ENCODE assay signal across 15 cellular contexts in genomic region chr11:114082415-114082748, GRCh38. TPM values are rescaled to one million over a fixed set of nuclear protein-coding genes. Genes with fewer than 3 reads are reported as not detected.
DNase-seq lines count a peak whose midpoint lies in the region; ATAC-seq and TF ChIP-seq lines count a peak whose summit lies in the region.
"Had no signal": no experiment of that assay in that cellular context is flagged by ENCODE, and none has a peak within 500 bp of the region (broad histone marks: within the 10 kb centered on the region; RNA-seq: fewer than 3 reads in every experiment).

No MANE protein-coding gene starts in this region.

- peak overlapping the region; percentile 47 to 87 for H3K27ac Mint-ChIP-seq in natural killer cell treated with Interleukin-12 subunit alpha and Interleukin-12 subunit beta and Interleukin-15 and Interleukin-18, amount 100 ng/mL, for 72 hours
- no peak overlapping the region for H3K27ac Mint-ChIP-seq in activated naive CD4-positive, alpha-beta T cell treated with anti-CD3 and anti-CD28 coated beads, Interleukin-2, amount 10 ng/mL, durations not matched to agents 7 days and 5 days

- H3K9me3 ChIP-seq in esophagus squamous epithelium (no peaks in the 10 kb centered on the region), aorta (ENCODE audit: control insufficient read depth, low read length) (no peaks in the 10 kb centered on the region)
- H3K9me3 ChIP-seq: A549 had no signal

- intact Hi-C loops in Right ventricle myocardium inferior (cut with DNase I): no loop called here
- intact Hi-C loops in cardiac septum (cut with DNase I): no loop called here
- intact Hi-C loops in esophagus squamous epithelium (cut with DNase I): no loop called here
- intact Hi-C loops in aorta (cut with DNase I): loop anchor here (5.0 kb wide), 3 partner anchors 50 to 95 kb away; no protein-coding TSS in a partner anchor

- 60 to 67% methylated on average over 4 to 6 of the region's 6 CpGs for WGBS in esophagus squamous epithelium, 2 donors
- WGBS in aorta, 2 donors: 13 to 17% methylated on average over 6 of the region's 6 CpGs

- TF ChIP-seq CTCF in esophagus squamous epithelium (IDR thresholded peaks at IDR 0.05): no peak

- H3K36me3 Mint-ChIP-seq in natural killer cell treated with Interleukin-12 subunit alpha and Interleukin-12 subunit beta and Interleukin-15 and Interleukin-18, amount 100 ng/mL, for 72 hours: no peaks in the 10 kb centered on the region
- peaks cover 2% of the 10 kb centered on the region for H3K36me3 Mint-ChIP-seq in activated naive CD4-positive, alpha-beta T cell treated with anti-CD3 and anti-CD28 coated beads, Interleukin-2, amount 10 ng/mL, durations not matched to agents 7 days and 5 days

- H3K4me3 ChIP-seq in esophagus squamous epithelium (no peak overlapping the region), aorta (ENCODE audit: low read length in 2 of 2) (no peak overlapping the region)
- H3K4me3 ChIP-seq: A549 had no signal

- DNase-seq in Right ventricle myocardium inferior (ENCODE audit: missing footprints) (no peak), cardiac septum (ENCODE audit: low spot score) (no peak), esophagus squamous epithelium (lab: John Stamatoyannopoulos, UW) (no peak), aorta (peak in 1 of 2 donors; percentile 66)
- DNase-seq in natural killer cell treated with Interleukin-12 subunit alpha and Interleukin-12 subunit beta and Interleukin-15 and Interleukin-18, amount 100 ng/mL, for 72 hours (ENCODE audit: low spot score): no peak
- no peak for DNase-seq in activated naive CD4-positive, alpha-beta T cell treated with anti-CD3 and anti-CD28 coated beads, Interleukin-2, amount 10 ng/mL, durations not matched to agents 7 days and 5 days
- DNase-seq: activated CD4-positive, alpha-beta T cell treated with anti-CD3 and anti-CD28 coated beads for 1 hour; NCI-H1436 treated with DMSO at 0.1 percent for 48 hours; NCI-H748 treated with DMSO at 0.1 percent for 48 hours; stimulated activated CD4-positive, alpha-beta T cell treated with anti-CD3 and anti-CD28 coated beads, Interleukin-4, amount 100 ng/mL, for 4 hours had no signal

- H3K27me3 Mint-ChIP-seq in natural killer cell treated with Interleukin-12 subunit alpha and Interleukin-12 subunit beta and Interleukin-15 and Interleukin-18, amount 100 ng/mL, for 72 hours: no peaks in the 10 kb centered on the region
- H3K27me3 Mint-ChIP-seq in activated naive CD4-positive, alpha-beta T cell treated with anti-CD3 and anti-CD28 coated beads, Interleukin-2, amount 10 ng/mL, durations not matched to agents 7 days and 5 days: peaks cover 69% of the 10 kb centered on the region

- peak overlapping the region; percentile 23 to 67 (median 34) for H3K27ac ChIP-seq in esophagus squamous epithelium
- H3K27ac ChIP-seq in aorta (ENCODE audit: low read depth in 1 of 2, low read length in 2 of 2): peak overlapping the region; percentile 11 to 94
- H3K27ac ChIP-seq: A549 had no signal

- peak overlapping the region; percentile 54 for H3K4me3 Mint-ChIP-seq in natural killer cell treated with Interleukin-12 subunit alpha and Interleukin-12 subunit beta and Interleukin-15 and Interleukin-18, amount 100 ng/mL, for 72 hours
- H3K4me3 Mint-ChIP-seq in activated naive CD4-positive, alpha-beta T cell treated with anti-CD3 and anti-CD28 coated beads, Interleukin-2, amount 10 ng/mL, durations not matched to agents 7 days and 5 days: no peak overlapping the region

- CTCF ChIA-PET in activated naive CD4-positive, alpha-beta T cell treated with anti-CD3 and anti-CD28 coated beads, Interleukin-2, amount 10 ng/mL, durations not matched to agents 7 days and 5 days (lab: Charles Lee): no interaction called here

- H3K4me1 ChIP-seq in esophagus squamous epithelium: peaks cover 22 to 100% (median 67%) of the 10 kb centered on the region in 3 donors
- H3K4me1 ChIP-seq in aorta (ENCODE audit: control insufficient read depth in 1 of 2, insufficient read depth in 2 of 2, low read length in 2 of 2): peaks cover 9 to 32% of the 10 kb centered on the region in 2 donors

- H3K4me1 Mint-ChIP-seq in natural killer cell treated with Interleukin-12 subunit alpha and Interleukin-12 subunit beta and Interleukin-15 and Interleukin-18, amount 100 ng/mL, for 72 hours (ENCODE audit: low read depth in 2 of 2): peaks cover 77 to 90% of the 10 kb centered on the region in 2 donors
- H3K4me1 Mint-ChIP-seq in activated naive CD4-positive, alpha-beta T cell treated with anti-CD3 and anti-CD28 coated beads, Interleukin-2, amount 10 ng/mL, durations not matched to agents 7 days and 5 days: peaks cover 49% of the 10 kb centered on the region

- ATAC-seq in Right ventricle myocardium inferior (peak; percentile 12), aorta (ENCODE audit: low FRiP score) (peak; percentile 56), GM18502 (IDR thresholded peaks at IDR 0.05; ENCODE audit: poor library complexity, unreplicated experiment) (no peak), HG02798 (IDR thresholded peaks at IDR 0.05; ENCODE audit: poor library complexity, unreplicated experiment) (no peak)
- no peak for ATAC-seq in natural killer cell treated with Interleukin-12 subunit alpha and Interleukin-12 subunit beta and Interleukin-15 and Interleukin-18, amount 100 ng/mL, for 72 hours
- ATAC-seq: A549 had no signal

- H3K27me3 ChIP-seq in esophagus squamous epithelium (no peaks in the 10 kb centered on the region), aorta (ENCODE audit: control insufficient read depth in 1 of 2, insufficient read depth in 2 of 2, low read length in 1 of 2) (no peaks in the 10 kb centered on the region)

- no peaks in the 10 kb centered on the region for H3K9me3 Mint-ChIP-seq in natural killer cell treated with Interleukin-12 subunit alpha and Interleukin-12 subunit beta and Interleukin-15 and Interleukin-18, amount 100 ng/mL, for 72 hours
- H3K9me3 Mint-ChIP-seq in activated naive CD4-positive, alpha-beta T cell treated with anti-CD3 and anti-CD28 coated beads, Interleukin-2, amount 10 ng/mL, durations not matched to agents 7 days and 5 days: no peaks in the 10 kb centered on the region

- no peak for TF ChIP-seq POLR2A in esophagus squamous epithelium (IDR thresholded peaks at IDR 0.05)

- H3K36me3 ChIP-seq in esophagus squamous epithelium (peaks cover 0 to 71% (median 0%) of the 10 kb centered on the region in 3 donors), aorta (ENCODE audit: control insufficient read depth in 1 of 2, insufficient read depth in 2 of 2, low read length in 1 of 2) (peaks cover 4 to 5% of the 10 kb centered on the region in 2 donors)

RNA-seq across cellular contexts. Expression of gene ZBTB16, which starts 22.9 kb away (rescaled TPM):
- 78.1 TPM for total RNA-seq in Right ventricle myocardium inferior
- 25.4 TPM for total RNA-seq in cardiac septum
- 100 to 1,000 TPM in 1 of 4 donors, 10 to 100 TPM in 3; 10.4 to 137 (median 18.8) TPM for total RNA-seq in esophagus squamous epithelium
- total RNA-seq in natural killer cell treated with Interleukin-12 subunit alpha and Interleukin-12 subunit beta and Interleukin-15 and Interleukin-18, amount 100 ng/mL, for 72 hours: 10 to 100 TPM in 1 of 2 donors, 1 to 10 TPM in 1; 2.7 to 13.1 TPM
- 100 to 1,000 TPM in 1 of 2 donors, 10 to 100 TPM in 1; 54.5 to 283 TPM for total RNA-seq in aorta
- 10 to 100 TPM; 32.9 to 94.5 TPM for polyA plus RNA-seq in aorta
- total RNA-seq: HT-29, SK-MEL-5 had no signal
- polyA plus RNA-seq: A549 had no signal

Comparison
In these comparisons a context has a peak if more than half of its experiments do, and no peak if none do; other contexts are left out.
1. ATAC-seq: peak in Right ventricle myocardium inferior (single experiment) and aorta (single experiment); none in natural killer cell treated with Interleukin-12 subunit alpha and Interleukin-12 subunit beta and Interleukin-15 and Interleukin-18, amount 100 ng/mL, for 72 hours (0 of 2), GM18502 (single experiment) and HG02798 (single experiment).
2. intact Hi-C loops: an anchor here in aorta (5.0 kb wide); none called in Right ventricle myocardium inferior, cardiac septum and esophagus squamous epithelium.